In the genomic region with DNA sequence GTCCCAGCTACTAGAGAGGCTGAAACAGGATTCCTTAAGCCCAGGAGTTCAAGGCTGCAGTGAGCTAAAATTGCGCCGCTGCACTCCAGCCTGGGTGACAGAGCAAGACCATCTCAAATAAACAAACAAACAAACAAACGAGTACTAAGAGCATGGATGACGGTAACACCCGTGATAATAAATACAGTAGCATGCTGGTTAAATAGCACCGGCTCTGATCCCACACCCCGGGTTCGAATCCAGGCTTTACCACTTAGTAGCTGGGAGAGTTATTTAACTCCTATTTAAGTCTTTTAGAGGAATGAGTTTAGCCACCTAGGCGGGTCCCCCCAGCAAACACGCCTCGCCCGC, we compare ENCODE assay signal across 8 cellular contexts. TPM values are rescaled to one million over a fixed set of nuclear protein-coding genes. Genes with fewer than 3 reads are reported as not detected.
DNase-seq lines count a peak whose midpoint lies in the region; ATAC-seq and TF ChIP-seq lines count a peak whose summit lies in the region.

No MANE protein-coding gene starts in this region.

- no peaks in the 10 kb centered on the region for H3K36me3 Mint-ChIP-seq in glutamatergic neuron (ENCODE audit: unreplicated experiment)

- peaks cover 2% of the 10 kb centered on the region for H3K27me3 Mint-ChIP-seq in glutamatergic neuron (ENCODE audit: unreplicated experiment)

- TF ChIP-seq CTCF in VCaP (conservative IDR thresholded peaks at IDR 0.05) (no peak), glutamatergic neuron (IDR thresholded peaks at IDR 0.05; ENCODE audit: partially characterized antibody, unreplicated experiment) (no peak)

- H3K9me3 ChIP-seq in skeletal muscle satellite cell (replicated peaks; ENCODE audit: low read length): no peaks in the 10 kb centered on the region

- peaks cover 4% of the 10 kb centered on the region for H3K4me1 Mint-ChIP-seq in glutamatergic neuron (ENCODE audit: low read depth, unreplicated experiment)

- H3K9me3 Mint-ChIP-seq in glutamatergic neuron (ENCODE audit: unreplicated experiment): peaks cover 9% of the 10 kb centered on the region

- H3K27ac ChIP-seq in VCaP: peak overlapping the region; percentile 65; the same call in 1 of the 2 replicates

- H3K4me2 ChIP-seq in skeletal muscle satellite cell (ENCODE audit: low read length): peak overlapping the region; percentile 91

- peaks cover 17% of the 10 kb centered on the region for H3K27me3 ChIP-seq in skeletal muscle satellite cell (ENCODE audit: control insufficient read depth, insufficient read depth, low read length)

- H3K36me3 ChIP-seq in skeletal muscle satellite cell (ENCODE audit: insufficient read depth, low read length): peaks cover 16% of the 10 kb centered on the region

- H3K4me1 ChIP-seq in skeletal muscle satellite cell (ENCODE audit: control insufficient read depth, insufficient read depth, low read length): peaks cover 17% of the 10 kb centered on the region

- no peak for DNase-seq in glutamatergic neuron
- no peak for DNase-seq in DMS53 (lab: John Stamatoyannopoulos, UW)
- no peak for DNase-seq in DMS153 treated with DMSO at 0.1 percent for 48 hours (lab: John Stamatoyannopoulos, UW; ENCODE audit: unreplicated experiment)
- no peak for DNase-seq in SIG-M5 treated with dmso at 0.1 percent for 504 hours (lab: John Stamatoyannopoulos, UW; ENCODE audit: unreplicated experiment)

- peak overlapping the region; percentile 89 for H3K4me3 Mint-ChIP-seq in glutamatergic neuron (ENCODE audit: unreplicated experiment)

- H3K9ac ChIP-seq in skeletal muscle satellite cell (ENCODE audit: low read depth, low read length): peak overlapping the region; percentile 99

- H3K4me3 ChIP-seq in skeletal muscle satellite cell (ENCODE audit: low read length): peak overlapping the region; percentile 98

- ATAC-seq in GM21447 (IDR thresholded peaks at IDR 0.05; ENCODE audit: unreplicated experiment) (peak; percentile 4), GM19463 (IDR thresholded peaks at IDR 0.05; ENCODE audit: unreplicated experiment) (no peak)

- peak overlapping the region; percentile 17 for H3K27ac Mint-ChIP-seq in glutamatergic neuron (ENCODE audit: unreplicated experiment)

RNA-seq across cellular contexts. Expression of gene METTL22, which starts 0.3 kb away (rescaled TPM):
- total RNA-seq in glutamatergic neuron (ENCODE audit: unreplicated experiment): 87.9 TPM
- total RNA-seq in skeletal muscle satellite cell (2012; rRNA removed): 29.7 and 31.2 TPM in 2 replicates

RNA-seq across cellular contexts. Expression of gene TMEM114, which starts 30.9 kb away (rescaled TPM):
- not detected for total RNA-seq in glutamatergic neuron (ENCODE audit: unreplicated experiment)
- not detected in 2 replicates for total RNA-seq in skeletal muscle satellite cell (2012; rRNA removed)

RNA-seq across cellular contexts. Expression of gene ABAT, which starts 53.2 kb away (rescaled TPM):
- total RNA-seq in glutamatergic neuron (ENCODE audit: unreplicated experiment): 70.9 TPM
- 1.5 and 2.8 TPM in 2 replicates for total RNA-seq in skeletal muscle satellite cell (2012; rRNA removed)
